ENCODE assay signal across 16 cellular contexts in the genomic region with DNA sequence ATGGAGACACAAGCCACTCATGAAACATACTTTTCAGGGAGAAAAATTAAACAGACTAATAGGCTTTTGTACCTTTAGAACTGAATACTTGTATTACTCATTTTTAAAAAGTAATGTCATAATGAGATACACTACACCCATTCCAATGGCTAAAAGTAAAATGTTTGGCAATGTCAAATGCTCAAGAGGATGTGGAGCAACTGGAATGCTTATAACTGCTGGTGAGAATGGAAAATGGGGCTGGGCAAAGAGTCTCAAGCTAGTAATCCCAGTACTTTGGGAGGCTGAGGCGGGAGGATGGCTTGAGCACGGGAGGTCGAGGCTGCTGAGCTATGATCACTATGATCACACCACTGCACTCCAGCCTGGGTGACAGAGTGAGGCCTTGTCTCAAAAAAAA.
DNase-seq lines count a peak whose midpoint lies in the region; ATAC-seq, FAIRE-seq and TF ChIP-seq lines count a peak whose summit lies in the region.
"Had no signal": no experiment of that assay in that cellular context is flagged by ENCODE, and none has a peak within 500 bp of the region (broad histone marks: within the 10 kb centered on the region; RNA-seq: fewer than 3 reads in every experiment).

No MANE protein-coding gene starts in this region.

- H3K4me1 Mint-ChIP-seq in activated naive CD8-positive, alpha-beta T cell (ENCODE audit: low read depth) = peaks cover 10% of the 10 kb centered on the region
- H3K4me1 Mint-ChIP-seq in activated naive CD8-positive, alpha-beta T cell treated with anti-CD3 and anti-CD28 coated beads, Interleukin-2, amount 50 U/mL, for 24 hours = peaks cover 5% of the 10 kb centered on the region
- peaks cover 7 to 13% (median 12%) of the 10 kb centered on the region in 3 donors for H3K4me1 Mint-ChIP-seq in T-cell

- H3K79me1 ChIP-seq in neuronal stem cell (ENCODE audit: low read depth, low read length) = no peaks in the 10 kb centered on the region

- CTCF ChIA-PET in T-cell (lab: Charles Lee) = interaction anchor here (0.6 to 0.9 kb wide), 3 partner anchors 11 to 401 kb away, joined by 3 to 4 read pairs (median 3); no protein-coding TSS in a partner anchor

- TF ChIP-seq CTCF in keratinocyte (optimal IDR thresholded peaks at IDR 0.05 in 1 of 3, IDR thresholded peaks at IDR 0.05 in 1 of 3, conservative IDR thresholded peaks at IDR 0.05 in 1 of 3; ENCODE audit: extremely low read depth in 1 of 3, insufficient read depth in 2 of 3, low read length in 3 of 3) = no peak

- H3K27me3 Mint-ChIP-seq in activated naive CD8-positive, alpha-beta T cell = no peaks in the 10 kb centered on the region
- H3K27me3 Mint-ChIP-seq in activated naive CD8-positive, alpha-beta T cell treated with anti-CD3 and anti-CD28 coated beads, Interleukin-2, amount 50 U/mL, for 24 hours = no peaks in the 10 kb centered on the region
- H3K27me3 Mint-ChIP-seq in T-cell = no peaks in the 10 kb centered on the region
- H3K27me3 Mint-ChIP-seq: effector memory CD8-positive, alpha-beta T cell had no signal

- no peak overlapping the region for H4K8ac ChIP-seq in neuronal stem cell (ENCODE audit: low read depth, low read length)

- no peak overlapping the region for H2AFZ ChIP-seq in keratinocyte (ENCODE audit: control insufficient read depth, low read length)
- H2AFZ ChIP-seq in neuronal stem cell (ENCODE audit: low read length) = no peak overlapping the region

- no peaks in the 10 kb centered on the region for H3K9me3 ChIP-seq in keratinocyte (ENCODE audit: control insufficient read depth, low read depth, low read length)
- H3K9me3 ChIP-seq in neuronal stem cell (replicated peaks in 1 of 2; ENCODE audit: control insufficient read depth in 2 of 2, insufficient read depth in 1 of 2, low read depth in 1 of 2, low read length in 2 of 2) = no peaks in the 10 kb centered on the region

- DNase-seq in activated naive CD8-positive, alpha-beta T cell treated with anti-CD3 and anti-CD28 coated beads, Interleukin-2, amount 50 U/mL, for 24 hours = no peak
- DNase-seq in T-cell = no peak
- no peak for DNase-seq in keratinocyte (ENCODE audit: low read depth, low spot score)
- DNase-seq in urothelium cell line (ENCODE audit: low spot score) = no peak
- DNase-seq in neuronal stem cell (ENCODE audit: low spot score) = no peak
- DNase-seq: amygdala; effector memory CD8-positive, alpha-beta T cell; GDM1; NCI-H446; SHP77 treated with DMSO at 0.1 percent for 48 hours; stimulated activated CD4-positive, alpha-beta T cell treated with anti-CD3 and anti-CD28 coated beads, Interleukin-2, amount 100 ng/mL, for 48 hours had no signal

- no peak overlapping the region for H3K27ac Mint-ChIP-seq in activated naive CD8-positive, alpha-beta T cell
- H3K27ac Mint-ChIP-seq in activated naive CD8-positive, alpha-beta T cell treated with anti-CD3 and anti-CD28 coated beads, Interleukin-2, amount 50 U/mL, for 24 hours = no peak overlapping the region
- H3K27ac Mint-ChIP-seq in T-cell = peak overlapping the region in 1 of 2 donors; percentile 81

- peaks cover 28% of the 10 kb centered on the region for H3K4me1 ChIP-seq in keratinocyte (ENCODE audit: control insufficient read depth, extremely low read depth, insufficient read depth, low read length)
- peaks cover 2 to 5% of the 10 kb centered on the region in 2 donors for H3K4me1 ChIP-seq in neuronal stem cell (ENCODE audit: control insufficient read depth in 2 of 2, insufficient read depth in 1 of 2, low read depth in 1 of 2, low read length in 2 of 2)

- POLR2A ChIA-PET in T-cell (lab: Charles Lee) = no interaction called here

- no peaks in the 10 kb centered on the region for H3K79me2 ChIP-seq in keratinocyte (ENCODE audit: control insufficient read depth, insufficient read depth, low read length)

- H3K9me3 Mint-ChIP-seq in activated naive CD8-positive, alpha-beta T cell (ENCODE audit: low read depth) = no peaks in the 10 kb centered on the region
- no peaks in the 10 kb centered on the region for H3K9me3 Mint-ChIP-seq in activated naive CD8-positive, alpha-beta T cell treated with anti-CD3 and anti-CD28 coated beads, Interleukin-2, amount 50 U/mL, for 24 hours
- H3K9me3 Mint-ChIP-seq in T-cell = no peaks in the 10 kb centered on the region
- H3K9me3 Mint-ChIP-seq: effector memory CD8-positive, alpha-beta T cell had no signal

- no peak for FAIRE-seq in keratinocyte (lab: Jason Lieb, UNC)
- FAIRE-seq in urothelium cell line (lab: Jason Lieb, UNC) = peak; percentile 30
- FAIRE-seq: D721Med, GM12878 had no signal

- ATAC-seq in activated naive CD8-positive, alpha-beta T cell treated with anti-CD3 and anti-CD28 coated beads, Interleukin-2, amount 50 U/mL, for 24 hours = no peak
- ATAC-seq in T-cell (replicated peaks in 1 of 4) (no peak), HG02678 (IDR thresholded peaks at IDR 0.05; ENCODE audit: unreplicated experiment) (no peak), HG03039 (IDR thresholded peaks at IDR 0.05; ENCODE audit: unreplicated experiment) (no peak)
- ATAC-seq: effector memory CD8-positive, alpha-beta T cell; GM12878 had no signal

- H3K14ac ChIP-seq in neuronal stem cell (ENCODE audit: low read length) = no peak overlapping the region

- no peak overlapping the region for H2BK5ac ChIP-seq in neuronal stem cell (ENCODE audit: low read length)

- H3K4me3 Mint-ChIP-seq in activated naive CD8-positive, alpha-beta T cell = peak overlapping the region; percentile 44
- no peak overlapping the region for H3K4me3 Mint-ChIP-seq in activated naive CD8-positive, alpha-beta T cell treated with anti-CD3 and anti-CD28 coated beads, Interleukin-2, amount 50 U/mL, for 24 hours
- peak overlapping the region; percentile 32 to 85 (median 44) for H3K4me3 Mint-ChIP-seq in T-cell

- no peak overlapping the region for H2BK12ac ChIP-seq in neuronal stem cell (ENCODE audit: low read length)

- H2BK120ac ChIP-seq in neuronal stem cell (ENCODE audit: low read depth, low read length) = no peak overlapping the region

- H3K36me3 ChIP-seq in keratinocyte (ENCODE audit: control insufficient read depth in 2 of 2, extremely low read depth in 1 of 2, insufficient read depth in 2 of 2, low read length in 2 of 2) (no peaks in the 10 kb centered on the region), neuronal stem cell (replicated peaks in 1 of 2; ENCODE audit: control insufficient read depth in 2 of 2, insufficient read depth in 2 of 2, low read length in 2 of 2) (no peaks in the 10 kb centered on the region)

- H2BK15ac ChIP-seq in neuronal stem cell (ENCODE audit: low read length) = no peak overlapping the region

- H3K23ac ChIP-seq in neuronal stem cell (ENCODE audit: low read depth, low read length, poor library complexity) = no peak overlapping the region

- H3K4me2 ChIP-seq in keratinocyte (ENCODE audit: control insufficient read depth, extremely low read depth, insufficient read depth, low read depth, low read length) = no peak overlapping the region
- H3K4me2 ChIP-seq in neuronal stem cell (ENCODE audit: insufficient read depth, low read length, poor library complexity, severe bottlenecking) = no peak overlapping the region

- H3K27ac ChIP-seq in keratinocyte (ENCODE audit: control insufficient read depth, insufficient read depth, low read length) = peak overlapping the region; percentile 88
- no peak overlapping the region for H3K27ac ChIP-seq in neuronal stem cell (replicated peaks; ENCODE audit: low read length)

- H3K27me3 ChIP-seq in keratinocyte (ENCODE audit: control insufficient read depth, extremely low read depth, insufficient read depth, low read length) (no peaks in the 10 kb centered on the region), neuronal stem cell (ENCODE audit: control insufficient read depth in 3 of 3, insufficient read depth in 3 of 3, low read depth in 1 of 3, low read length in 3 of 3) (no peaks in the 10 kb centered on the region)

- H4K20me1 ChIP-seq in keratinocyte (ENCODE audit: control insufficient read depth, extremely low read depth, insufficient read depth, low read length) = no peaks in the 10 kb centered on the region

- no peaks in the 10 kb centered on the region for H3K36me3 Mint-ChIP-seq in activated naive CD8-positive, alpha-beta T cell
- no peaks in the 10 kb centered on the region for H3K36me3 Mint-ChIP-seq in activated naive CD8-positive, alpha-beta T cell treated with anti-CD3 and anti-CD28 coated beads, Interleukin-2, amount 50 U/mL, for 24 hours (ENCODE audit: low read depth)
- no peaks in the 10 kb centered on the region for H3K36me3 Mint-ChIP-seq in T-cell

- H3K9me1 ChIP-seq in keratinocyte (ENCODE audit: control insufficient read depth, extremely low read depth, insufficient read depth, low read length) = no peaks in the 10 kb centered on the region

- no peak overlapping the region for H4K91ac ChIP-seq in neuronal stem cell (ENCODE audit: low read depth, low read length, poor library complexity)

- H3K4me3 ChIP-seq in keratinocyte (ENCODE audit: control insufficient read depth in 2 of 3, extremely low read depth in 1 of 3, insufficient read depth in 2 of 3, low read depth in 1 of 3, low read length in 3 of 3) (no peak overlapping the region), neuronal stem cell (ENCODE audit: low read length in 2 of 2) (no peak overlapping the region)
- H3K4me3 ChIP-seq: GM12878 had no signal

- H3K9ac ChIP-seq in keratinocyte (ENCODE audit: control insufficient read depth, extremely low read depth, insufficient read depth, low read length) (no peak overlapping the region), neuronal stem cell (ENCODE audit: low read depth, low read length, poor library complexity) (no peak overlapping the region)

- WGBS in neuronal stem cell (ENCODE audit: extremely low coverage in 2 of 2, insufficient read length in 2 of 2, insufficient replicate concordance in 1 of 2), 2 donors = no CpG with 5 or more reads among the region's 3 CpGs

- dilution Hi-C loops in keratinocyte (cut with MboI; ENCODE audit: extremely low pct_ligation_motif_present, low sequenced_read_pairs) = no loop called here

- H3K18ac ChIP-seq in neuronal stem cell (ENCODE audit: low read length) = no peak overlapping the region

- H2AK5ac ChIP-seq in neuronal stem cell (ENCODE audit: low read depth, low read length) = no peak overlapping the region

- no peak overlapping the region for H3K4ac ChIP-seq in neuronal stem cell (ENCODE audit: low read length)
